Comparison of ENCODE assay signal across 12 cellular contexts in genomic region chrX:13697440-13697839, GRCh38. TPM values are rescaled to one million over a fixed set of nuclear protein-coding genes. Genes with fewer than 3 reads are reported as not detected.
DNase-seq lines count a peak whose midpoint lies in the region; ATAC-seq and TF ChIP-seq lines count a peak whose summit lies in the region.
"Had no signal": no experiment of that assay in that cellular context is flagged by ENCODE, and none has a peak within 500 bp of the region (broad histone marks: within the 10 kb centered on the region; RNA-seq: fewer than 3 reads in every experiment).

No MANE protein-coding gene starts in this region.

- no peak for DNase-seq in activated CD4-positive, alpha-beta T cell treated with anti-CD3 and anti-CD28 coated beads for 36 hours
- no peak for DNase-seq in activated CD4-positive, alpha-beta T cell treated with anti-CD3 and anti-CD28 coated beads, Interleukin-2, amount 10 ng/mL, durations not matched to agents 7 days and 5 days
- DNase-seq in stimulated activated naive CD8-positive, alpha-beta T cell treated with anti-CD3 and anti-CD28 coated beads, Interleukin-15, amount 100 ng/mL, for 72 hours = no peak
- DNase-seq in hepatic stellate cell (ENCODE audit: low spot score) = no peak
- DNase-seq: activated CD8-positive, alpha-beta memory T cell treated with anti-CD3 and anti-CD28 coated beads, Interleukin-2, amount 50 U/mL, for 4 hours; thyroid gland had no signal

- H3K27me3 ChIP-seq in OCI-LY1 (ENCODE audit: insufficient read depth, low read length) = no peaks in the 10 kb centered on the region
- H3K27me3 ChIP-seq: thyroid gland had no signal

- intact Hi-C loops in activated CD4-positive, alpha-beta T cell treated with anti-CD3 and anti-CD28 coated beads for 36 hours (cut with DNase I, micrococcal nuclease) = no loop called here

- H3K4me1 ChIP-seq in OCI-LY1 (ENCODE audit: insufficient read depth, low read length, severe bottlenecking) = peaks cover 57% of the 10 kb centered on the region

- peaks cover 76% of the 10 kb centered on the region for H3K4me1 Mint-ChIP-seq in activated CD4-positive, alpha-beta T cell treated with anti-CD3 and anti-CD28 coated beads for 36 hours
- peaks cover 48% of the 10 kb centered on the region for H3K4me1 Mint-ChIP-seq in activated CD4-positive, alpha-beta T cell treated with anti-CD3 and anti-CD28 coated beads, Interleukin-2, amount 10 ng/mL, durations not matched to agents 7 days and 5 days
- H3K4me1 Mint-ChIP-seq in stimulated activated naive CD8-positive, alpha-beta T cell treated with anti-CD3 and anti-CD28 coated beads, Interleukin-15, amount 100 ng/mL, for 72 hours = peaks cover 67% of the 10 kb centered on the region

- H2AFZ ChIP-seq in OCI-LY1 (ENCODE audit: low read length) = no peak overlapping the region

- no peaks in the 10 kb centered on the region for H3K27me3 Mint-ChIP-seq in activated CD4-positive, alpha-beta T cell treated with anti-CD3 and anti-CD28 coated beads for 36 hours
- no peaks in the 10 kb centered on the region for H3K27me3 Mint-ChIP-seq in activated CD4-positive, alpha-beta T cell treated with anti-CD3 and anti-CD28 coated beads, Interleukin-2, amount 10 ng/mL, durations not matched to agents 7 days and 5 days
- no peaks in the 10 kb centered on the region for H3K27me3 Mint-ChIP-seq in stimulated activated naive CD8-positive, alpha-beta T cell treated with anti-CD3 and anti-CD28 coated beads, Interleukin-15, amount 100 ng/mL, for 72 hours

- H3K36me3 Mint-ChIP-seq in activated CD4-positive, alpha-beta T cell treated with anti-CD3 and anti-CD28 coated beads for 36 hours (ENCODE audit: low read depth) = peaks cover 28% of the 10 kb centered on the region
- peaks cover 9% of the 10 kb centered on the region for H3K36me3 Mint-ChIP-seq in activated CD4-positive, alpha-beta T cell treated with anti-CD3 and anti-CD28 coated beads, Interleukin-2, amount 10 ng/mL, durations not matched to agents 7 days and 5 days (ENCODE audit: low read depth)

- no peaks in the 10 kb centered on the region for H4K20me1 ChIP-seq in OCI-LY1 (ENCODE audit: insufficient read depth, low read length)

- H3K4me3 Mint-ChIP-seq in activated CD4-positive, alpha-beta T cell treated with anti-CD3 and anti-CD28 coated beads for 36 hours = no peak overlapping the region
- no peak overlapping the region for H3K4me3 Mint-ChIP-seq in activated CD4-positive, alpha-beta T cell treated with anti-CD3 and anti-CD28 coated beads, Interleukin-2, amount 10 ng/mL, durations not matched to agents 7 days and 5 days
- peak overlapping the region in 1 of 2 donors; percentile 20 for H3K4me3 Mint-ChIP-seq in stimulated activated naive CD8-positive, alpha-beta T cell treated with anti-CD3 and anti-CD28 coated beads, Interleukin-15, amount 100 ng/mL, for 72 hours

- H3K9me3 Mint-ChIP-seq in activated CD4-positive, alpha-beta T cell treated with anti-CD3 and anti-CD28 coated beads for 36 hours (ENCODE audit: low read depth) = no peaks in the 10 kb centered on the region
- no peaks in the 10 kb centered on the region for H3K9me3 Mint-ChIP-seq in activated CD4-positive, alpha-beta T cell treated with anti-CD3 and anti-CD28 coated beads, Interleukin-2, amount 10 ng/mL, durations not matched to agents 7 days and 5 days
- no peaks in the 10 kb centered on the region for H3K9me3 Mint-ChIP-seq in stimulated activated naive CD8-positive, alpha-beta T cell treated with anti-CD3 and anti-CD28 coated beads, Interleukin-15, amount 100 ng/mL, for 72 hours

- POLR2A ChIA-PET in activated CD4-positive, alpha-beta T cell treated with anti-CD3 and anti-CD28 coated beads for 36 hours (lab: Charles Lee) = no interaction called here
- POLR2A ChIA-PET in activated CD4-positive, alpha-beta T cell treated with anti-CD3 and anti-CD28 coated beads, Interleukin-2, amount 10 ng/mL, durations not matched to agents 7 days and 5 days (lab: Charles Lee) = no interaction called here

- H3K79me2 ChIP-seq in OCI-LY1 (ENCODE audit: insufficient read depth, low read length) = peaks cover 72% of the 10 kb centered on the region

- CTCF ChIA-PET in activated CD4-positive, alpha-beta T cell treated with anti-CD3 and anti-CD28 coated beads for 36 hours (lab: Charles Lee) = interaction anchor here (1.1 to 1.3 kb wide), 2 partner anchors 39 to 42 kb away, joined by 3 to 5 read pairs; no protein-coding TSS in a partner anchor
- CTCF ChIA-PET in activated CD4-positive, alpha-beta T cell treated with anti-CD3 and anti-CD28 coated beads, Interleukin-2, amount 10 ng/mL, durations not matched to agents 7 days and 5 days (lab: Charles Lee) = interaction anchor here (1.1 to 1.9 kb wide), 2 partner anchors 10 to 27 kb away, joined by 3 to 7 read pairs; no protein-coding TSS in a partner anchor

- peak overlapping the region; percentile 19; the same call in 1 of the 2 replicates for H3K4me2 ChIP-seq in OCI-LY1 (ENCODE audit: low read length)

- H3K9ac ChIP-seq in OCI-LY1 (ENCODE audit: low read length) = no peak overlapping the region

- no peaks in the 10 kb centered on the region for H3K36me3 ChIP-seq in OCI-LY1 (ENCODE audit: insufficient read depth, low read length)
- H3K36me3 ChIP-seq: thyroid gland had no signal

- no peaks in the 10 kb centered on the region for H3F3A ChIP-seq in OCI-LY1 (ENCODE audit: insufficient read depth, low read length)

- H3K9me2 ChIP-seq in OCI-LY1 (ENCODE audit: low read depth, low read length) = no peaks in the 10 kb centered on the region

- peak; percentile 43 for ATAC-seq in activated CD4-positive, alpha-beta T cell treated with anti-CD3 and anti-CD28 coated beads for 36 hours
- ATAC-seq in HG02938 (IDR thresholded peaks at IDR 0.05; ENCODE audit: unreplicated experiment) (peak; percentile 55), HG02970 (IDR thresholded peaks at IDR 0.05; ENCODE audit: low FRiP score, unreplicated experiment) (no peak), GM19023 (IDR thresholded peaks at IDR 0.05; ENCODE audit: unreplicated experiment) (no peak)
- peak; percentile 53 for ATAC-seq in stimulated activated naive CD8-positive, alpha-beta T cell treated with anti-CD3 and anti-CD28 coated beads, Interleukin-15, amount 100 ng/mL, for 72 hours
- ATAC-seq: HepG2, Panc1 had no signal

- no peak for TF ChIP-seq CTCF in OCI-LY1 (IDR thresholded peaks at IDR 0.05; ENCODE audit: low read length)

- peak overlapping the region; percentile 79 for H3K27ac Mint-ChIP-seq in activated CD4-positive, alpha-beta T cell treated with anti-CD3 and anti-CD28 coated beads for 36 hours
- H3K27ac Mint-ChIP-seq in activated CD4-positive, alpha-beta T cell treated with anti-CD3 and anti-CD28 coated beads, Interleukin-2, amount 10 ng/mL, durations not matched to agents 7 days and 5 days = no peak overlapping the region
- H3K27ac Mint-ChIP-seq in stimulated activated naive CD8-positive, alpha-beta T cell treated with anti-CD3 and anti-CD28 coated beads, Interleukin-15, amount 100 ng/mL, for 72 hours = peak overlapping the region in 1 of 2 donors; percentile 81

- no peak overlapping the region for H3K4me3 ChIP-seq in OCI-LY1 (ENCODE audit: low read depth, low read length, poor library complexity, severe bottlenecking)
- H3K4me3 ChIP-seq: thyroid gland had no signal

- no peaks in the 10 kb centered on the region for H3K9me3 ChIP-seq in OCI-LY1 (ENCODE audit: low read length)
- H3K9me3 ChIP-seq: thyroid gland had no signal

- H3K27ac ChIP-seq in OCI-LY1 (ENCODE audit: low read depth, low read length, poor library complexity, severe bottlenecking) = peak overlapping the region; percentile 43
- H3K27ac ChIP-seq: thyroid gland had no signal

RNA-seq across cellular contexts. Expression of gene RAB9A, which starts 8.5 kb away (rescaled TPM):
- 10 to 100 TPM; 24.9 to 31.4 TPM for total RNA-seq in activated CD4-positive, alpha-beta T cell treated with anti-CD3 and anti-CD28 coated beads for 36 hours
- 10 to 100 TPM in 1 of 2 experiments, 1 to 10 TPM in 1; 9.1 to 10.9 TPM for total RNA-seq in activated CD4-positive, alpha-beta T cell treated with anti-CD3 and anti-CD28 coated beads, Interleukin-2, amount 10 ng/mL, durations not matched to agents 7 days and 5 days

RNA-seq across cellular contexts. Expression of gene TRAPPC2, which starts 37.0 kb away (rescaled TPM):
- total RNA-seq in activated CD4-positive, alpha-beta T cell treated with anti-CD3 and anti-CD28 coated beads for 36 hours = 10 to 100 TPM; 10.3 to 16.4 TPM
- total RNA-seq in activated CD4-positive, alpha-beta T cell treated with anti-CD3 and anti-CD28 coated beads, Interleukin-2, amount 10 ng/mL, durations not matched to agents 7 days and 5 days = 10 to 100 TPM; 20.2 to 22.2 TPM

RNA-seq across cellular contexts. Expression of gene OFD1, which starts 37.1 kb away (rescaled TPM):
- total RNA-seq in activated CD4-positive, alpha-beta T cell treated with anti-CD3 and anti-CD28 coated beads for 36 hours = 10 to 100 TPM; 28.0 to 32.4 TPM
- total RNA-seq in activated CD4-positive, alpha-beta T cell treated with anti-CD3 and anti-CD28 coated beads, Interleukin-2, amount 10 ng/mL, durations not matched to agents 7 days and 5 days = 10 to 100 TPM; 32.5 to 35.0 TPM

RNA-seq across cellular contexts. Expression of gene TCEANC, which starts 44.5 kb away (rescaled TPM):
- 1 to 10 TPM; 1.9 to 2.3 TPM for total RNA-seq in activated CD4-positive, alpha-beta T cell treated with anti-CD3 and anti-CD28 coated beads for 36 hours
- total RNA-seq in activated CD4-positive, alpha-beta T cell treated with anti-CD3 and anti-CD28 coated beads, Interleukin-2, amount 10 ng/mL, durations not matched to agents 7 days and 5 days = 1 to 10 TPM; 6.9 to 8.3 TPM

Comparison
In these comparisons a context has a peak if more than half of its experiments do, and no peak if none do; other contexts are left out.
1. ATAC-seq: peak in activated CD4-positive, alpha-beta T cell treated with anti-CD3 and anti-CD28 coated beads for 36 hours (single experiment), HG02938 (single experiment) and stimulated activated naive CD8-positive, alpha-beta T cell treated with anti-CD3 and anti-CD28 coated beads, Interleukin-15, amount 100 ng/mL, for 72 hours (single experiment); none in HG02970 (single experiment) and GM19023 (single experiment).